ENCODE assay signal across 37 cellular contexts in the genomic region with DNA sequence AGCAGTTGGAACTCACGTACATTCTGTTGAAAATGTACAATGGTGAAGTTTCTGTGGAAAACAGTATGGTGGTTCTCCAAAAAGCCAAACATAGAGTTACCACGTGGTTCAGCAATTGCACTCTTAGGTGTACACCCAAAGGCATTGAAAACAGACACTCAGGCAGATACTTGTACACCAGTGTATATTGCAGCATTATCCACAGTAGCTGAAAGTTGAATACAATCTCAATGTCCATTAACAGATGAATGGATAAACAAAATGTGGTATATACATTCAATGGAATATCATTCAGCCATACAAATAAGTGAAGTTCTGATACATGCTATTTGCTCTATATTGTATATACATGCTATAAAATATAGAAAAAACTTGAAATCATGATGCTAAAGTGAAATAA. TPM values are rescaled to one million over a fixed set of nuclear protein-coding genes. Genes with fewer than 3 reads are reported as not detected.
"Had no signal": no experiment of that assay in that cellular context is flagged by ENCODE, and none has a peak within 500 bp of the region (broad histone marks: within the 10 kb centered on the region; RNA-seq: fewer than 3 reads in every experiment).

No MANE protein-coding gene starts in this region.

- DNase-seq: activated B cell treated with CpG ODN at 0.5 μM for 24 hours; activated CD4-positive, alpha-beta memory T cell treated with anti-CD3 and anti-CD28 coated beads for 36 hours; activated CD4-positive, alpha-beta T cell treated with anti-CD3 and anti-CD28 coated beads for 4 hours; activated CD4-positive, alpha-beta T cell treated with anti-CD3 and anti-CD28 coated beads, Interleukin-2, amount 10 ng/mL, durations not matched to agents 24 days and 14 days; activated CD4-positive, alpha-beta T cell treated with anti-CD3 and anti-CD28 coated beads, Interleukin-2, amount 50 U/mL, for 1 hour; activated CD4-positive, alpha-beta T cell treated with anti-CD3 and anti-CD28 coated beads, Interleukin-2, amount 50 U/mL, for 4 hours; activated CD4-positive, CD25-positive, alpha-beta regulatory T cell treated with anti-CD3 and anti-CD28 coated beads, Interleukin-2, amount 50 U/mL, for 72 hours; activated CD8-positive, alpha-beta memory T cell treated with anti-CD3 and anti-CD28 coated beads, Interleukin-2, amount 50 U/mL, for 4 hours; activated CD8-positive, alpha-beta T cell treated with anti-CD3 and anti-CD28 coated beads for 36 hours; activated effector memory CD4-positive, alpha-beta T cell treated with anti-CD3 and anti-CD28 coated beads, Interleukin-2, amount 50 U/mL, for 16 hours; activated gamma-delta T cell treated with Interleukin-2 at 50 U/mL for 16 hours; activated naive CD4-positive, alpha-beta T cell; activated naive CD4-positive, alpha-beta T cell treated with anti-CD3 and anti-CD28 coated beads for 36 hours; activated naive CD4-positive, alpha-beta T cell treated with anti-CD3 and anti-CD28 coated beads, Interleukin-2, amount 50 U/mL, for 16 hours; activated naive CD8-positive, alpha-beta T cell treated with anti-CD3 and anti-CD28 coated beads for 36 hours; activated T-cell treated with anti-CD3 and anti-CD28 coated beads for 4 hours; activated T-cell treated with anti-CD3 and anti-CD28 coated beads, Interleukin-2, amount 50 U/mL, for 1 hour; activated T-cell treated with anti-CD3 and anti-CD28 coated beads, Interleukin-2, amount 50 U/mL, for 4 hours; activated T-cell treated with anti-CD3 and anti-CD28 coated beads, Interleukin-2, amount 50 U/mL, for 72 hours; adrenal gland; amniotic stem cell; aorta; body of pancreas; brain microvascular endothelial cell; central memory CD4-positive, alpha-beta T cell; T-helper 1 cell; T-helper 2 cell; T-helper 9 cell had no signal

- FAIRE-seq: astrocyte, TTC549 had no signal

- ATAC-seq: activated CD8-positive, alpha-beta T cell treated with anti-CD3 and anti-CD28 coated beads for 36 hours; activated naive CD4-positive, alpha-beta T cell treated with anti-CD3 and anti-CD28 coated beads, Interleukin-2, amount 50 U/mL, for 72 hours; activated T-cell treated with anti-CD3 and anti-CD28 coated beads, Interleukin-2, amount 50 U/mL, for 4 hours; activated T-cell treated with anti-CD3 and anti-CD28 coated beads, Interleukin-2, amount 50 U/mL, for 72 hours; activated T-helper 17 cell treated with anti-CD3 and anti-CD28 coated beads, Interleukin-2, amount 50 U/mL, for 72 hours; body of pancreas had no signal

- H3K36me3 ChIP-seq: adrenal gland, brain microvascular endothelial cell, breast epithelium had no signal

- H3K27ac ChIP-seq: adrenal gland, body of pancreas, brain microvascular endothelial cell, breast epithelium, VCaP had no signal

- H3K4me1 ChIP-seq: adrenal gland, body of pancreas, breast epithelium had no signal

- H3K4me3 ChIP-seq: adrenal gland, body of pancreas, breast epithelium had no signal

- H3K9me3 ChIP-seq: adrenal gland, body of pancreas, breast epithelium had no signal

- H3K27me3 ChIP-seq: body of pancreas had no signal

RNA-seq across cellular contexts. Expression of gene TBX2, which starts 23.2 kb away (rescaled TPM):
- total RNA-seq: activated B cell treated with CpG ODN at 0.5 μM for 24 hours; activated CD4-positive, alpha-beta T cell treated with anti-CD3 and anti-CD28 coated beads, Interleukin-2, amount 10 ng/mL, durations not matched to agents 24 days and 14 days; activated CD8-positive, alpha-beta memory T cell treated with anti-CD3 and anti-CD28 coated beads for 36 hours; activated CD8-positive, alpha-beta T cell treated with anti-CD3 and anti-CD28 coated beads for 36 hours; activated naive CD4-positive, alpha-beta T cell treated with anti-CD3 and anti-CD28 coated beads for 36 hours; activated naive CD4-positive, alpha-beta T cell treated with anti-CD3 and anti-CD28 coated beads, Interleukin-2, amount 50 U/mL, for 72 hours; activated naive CD8-positive, alpha-beta T cell treated with anti-CD3 and anti-CD28 coated beads for 36 hours; activated T-helper 1 cell treated with anti-CD3 and anti-CD28 coated beads, Interleukin-12 subunit alpha, Interleukin-12 subunit beta, Interleukin-2, Interleukin-4 antibody, amounts not matched to agents 30 ng/mL and 10 ng/mL and 1 ng/mL, durations not matched to agents 14 hours and 24 hours and 36 hours; activated T-helper 17 cell treated with anti-CD3 and anti-CD28 coated beads, Interleukin-2, amount 50 U/mL, for 72 hours had no signal

RNA-seq across cellular contexts. Expression of gene TBX4, which starts 29.4 kb away (rescaled TPM):
- total RNA-seq: activated B cell treated with CpG ODN at 0.5 μM for 24 hours; activated CD4-positive, alpha-beta memory T cell treated with anti-CD3 and anti-CD28 coated beads for 36 hours; activated CD4-positive, alpha-beta T cell treated with anti-CD3 and anti-CD28 coated beads, Interleukin-2, amount 10 ng/mL, durations not matched to agents 24 days and 14 days; activated CD8-positive, alpha-beta memory T cell treated with anti-CD3 and anti-CD28 coated beads for 36 hours; activated CD8-positive, alpha-beta T cell treated with anti-CD3 and anti-CD28 coated beads for 36 hours; activated naive CD4-positive, alpha-beta T cell treated with anti-CD3 and anti-CD28 coated beads for 36 hours; activated naive CD4-positive, alpha-beta T cell treated with anti-CD3 and anti-CD28 coated beads, Interleukin-2, amount 50 U/mL, for 72 hours; activated naive CD8-positive, alpha-beta T cell treated with anti-CD3 and anti-CD28 coated beads for 36 hours; activated T-cell treated with anti-CD3 and anti-CD28 coated beads, Interleukin-2, amount 50 U/mL, for 4 hours; activated T-cell treated with anti-CD3 and anti-CD28 coated beads, Interleukin-2, amount 50 U/mL, for 72 hours; activated T-helper 1 cell treated with anti-CD3 and anti-CD28 coated beads, Interleukin-12 subunit alpha, Interleukin-12 subunit beta, Interleukin-2, Interleukin-4 antibody, amounts not matched to agents 30 ng/mL and 10 ng/mL and 1 ng/mL, durations not matched to agents 14 hours and 24 hours and 36 hours; activated T-helper 17 cell treated with anti-CD3 and anti-CD28 coated beads, Interleukin-2, amount 50 U/mL, for 72 hours; body of pancreas; cerebellum had no signal
- polyA plus RNA-seq: aorta had no signal
